20 cellular contexts compared by ENCODE assay signal in genomic region chr5:9726931-9727330, GRCh38.
DNase-seq lines count a peak whose midpoint lies in the region; ATAC-seq, FAIRE-seq and TF ChIP-seq lines count a peak whose summit lies in the region.
"Had no signal": no experiment of that assay in that cellular context is flagged by ENCODE, and none has a peak within 500 bp of the region (broad histone marks: within the 10 kb centered on the region; RNA-seq: fewer than 3 reads in every experiment).

No MANE protein-coding gene starts in this region.

- H3K4me1 ChIP-seq in PC-3 (ENCODE audit: insufficient read depth, low read length), result no peaks in the 10 kb centered on the region

- CTCF ChIA-PET in PC-3 (lab: Charles Lee), result no interaction called here
- CTCF ChIA-PET in activated naive CD4-positive, alpha-beta T cell treated with anti-CD3 and anti-CD28 coated beads for 36 hours (lab: Charles Lee), result no interaction called here

- H3K27me3 ChIP-seq in PC-3 (ENCODE audit: low read length) (no peaks in the 10 kb centered on the region), bronchial epithelial cell (ENCODE audit: control insufficient read depth, insufficient read depth, low read length) (no peaks in the 10 kb centered on the region)

- DNase-seq in PC-3 (peak; percentile 15), bronchial epithelial cell (ENCODE audit: low read depth) (peak; percentile 12), epithelial cell of prostate (ENCODE audit: low read depth, low spot score) (peak; percentile 20), kidney tubule cell (ENCODE audit: low spot score) (peak; percentile 64), kidney glomerular epithelial cell (lab: John Stamatoyannopoulos, UW) (no peak), progenitor cell of endocrine pancreas (ENCODE audit: low spot score, unreplicated experiment) (no peak)
- DNase-seq in activated naive CD4-positive, alpha-beta T cell treated with anti-CD3 and anti-CD28 coated beads for 36 hours, result no peak
- DNase-seq: C1 segment of cervical spinal cord; Calu3; CD4-positive, alpha-beta memory T cell; COR-L47; DMS53; DMS79 treated with DMSO at 0.1 percent for 48 hours; GF-D8; GM23248; H7; HCEC 1CT had no signal

- H3K36me3 Mint-ChIP-seq in activated naive CD4-positive, alpha-beta T cell treated with anti-CD3 and anti-CD28 coated beads for 36 hours (ENCODE audit: low read depth), result no peaks in the 10 kb centered on the region
- no peaks in the 10 kb centered on the region for H3K36me3 Mint-ChIP-seq in progenitor cell of endocrine pancreas (ENCODE audit: insufficient read depth)
- H3K36me3 Mint-ChIP-seq: CD4-positive, alpha-beta memory T cell had no signal

- H3K4me3 ChIP-seq in PC-3 (ENCODE audit: low read length) (no peak overlapping the region), bronchial epithelial cell (ENCODE audit: low read depth, low read length) (no peak overlapping the region)
- H3K4me3 ChIP-seq: GM23248 had no signal

- H3K4me3 Mint-ChIP-seq in activated naive CD4-positive, alpha-beta T cell treated with anti-CD3 and anti-CD28 coated beads for 36 hours, result no peak overlapping the region
- H3K4me3 Mint-ChIP-seq in progenitor cell of endocrine pancreas (ENCODE audit: low read depth), result no peak overlapping the region
- H3K4me3 Mint-ChIP-seq: CD4-positive, alpha-beta memory T cell had no signal

- H3K9me2 ChIP-seq in PC-3 (replicated peaks; ENCODE audit: low read length), result no peaks in the 10 kb centered on the region

- no TSS peak for BruUV-seq in PC-3 (replicated peaks; lab: Mats Ljungman, UMichigan)

- H3K27ac Mint-ChIP-seq in activated naive CD4-positive, alpha-beta T cell treated with anti-CD3 and anti-CD28 coated beads for 36 hours, result no peak overlapping the region
- no peak overlapping the region for H3K27ac Mint-ChIP-seq in progenitor cell of endocrine pancreas
- H3K27ac Mint-ChIP-seq: CD4-positive, alpha-beta memory T cell had no signal

- H3K36me3 ChIP-seq in PC-3 (ENCODE audit: low read depth, low read length), result no peaks in the 10 kb centered on the region
- H3K36me3 ChIP-seq in bronchial epithelial cell (ENCODE audit: control insufficient read depth, insufficient read depth, low read length), result no peaks in the 10 kb centered on the region

- H3K9me3 ChIP-seq in PC-3 (ENCODE audit: low read length), result no peaks in the 10 kb centered on the region

- no peak overlapping the region for H3K4me2 ChIP-seq in PC-3 (ENCODE audit: low read length)

- H3K9me3 Mint-ChIP-seq in activated naive CD4-positive, alpha-beta T cell treated with anti-CD3 and anti-CD28 coated beads for 36 hours, result peaks cover 3% of the 10 kb centered on the region
- no peaks in the 10 kb centered on the region for H3K9me3 Mint-ChIP-seq in progenitor cell of endocrine pancreas (ENCODE audit: low read depth)

- H3F3A ChIP-seq in PC-3 (ENCODE audit: low read length, unreplicated experiment), result no peaks in the 10 kb centered on the region

- no peak overlapping the region for H2AFZ ChIP-seq in PC-3 (ENCODE audit: low read length)
- H2AFZ ChIP-seq: GM23248 had no signal

- H3K27me3 Mint-ChIP-seq in activated naive CD4-positive, alpha-beta T cell treated with anti-CD3 and anti-CD28 coated beads for 36 hours (ENCODE audit: low read depth), result no peaks in the 10 kb centered on the region
- H3K27me3 Mint-ChIP-seq in progenitor cell of endocrine pancreas, result no peaks in the 10 kb centered on the region
- H3K27me3 Mint-ChIP-seq: CD4-positive, alpha-beta memory T cell had no signal

- H3K4me1 Mint-ChIP-seq in activated naive CD4-positive, alpha-beta T cell treated with anti-CD3 and anti-CD28 coated beads for 36 hours (ENCODE audit: low read depth), result no peaks in the 10 kb centered on the region
- peaks cover 4% of the 10 kb centered on the region for H3K4me1 Mint-ChIP-seq in progenitor cell of endocrine pancreas (ENCODE audit: low read depth)
- H3K4me1 Mint-ChIP-seq: CD4-positive, alpha-beta memory T cell had no signal

- H3K9ac ChIP-seq in PC-3 (ENCODE audit: low read length), result no peak overlapping the region
- H3K9ac ChIP-seq: GM23248 had no signal

- H3K27ac ChIP-seq in PC-3 (ENCODE audit: low read length) (no peak overlapping the region), epithelial cell of prostate (no peak overlapping the region)
- H3K27ac ChIP-seq: GM23248 had no signal

- no peaks in the 10 kb centered on the region for H4K20me1 ChIP-seq in PC-3 (ENCODE audit: low read length)

- ATAC-seq in PC-3 (no peak), GM18502 (IDR thresholded peaks at IDR 0.05; ENCODE audit: poor library complexity, unreplicated experiment) (no peak)

- TF ChIP-seq CTCF in PC-3 (conservative IDR thresholded peaks at IDR 0.05; ENCODE audit: low read depth, low read length), result no peak
- no peak for TF ChIP-seq CTCF in bronchial epithelial cell (IDR thresholded peaks at IDR 0.05; ENCODE audit: insufficient read depth, low read length, severe bottlenecking)
- no peak for TF ChIP-seq CTCF in progenitor cell of endocrine pancreas (IDR thresholded peaks at IDR 0.05; ENCODE audit: unreplicated experiment)

- FAIRE-seq in bronchial epithelial cell (lab: Jason Lieb, UNC), result no peak
- FAIRE-seq: GM12891, H1 had no signal

- H3K79me2 ChIP-seq in PC-3 (ENCODE audit: low read length), result no peaks in the 10 kb centered on the region

- intact Hi-C loops in PC-3 (cut with micrococcal nuclease), result no loop called here
- intact Hi-C loops in activated naive CD4-positive, alpha-beta T cell treated with anti-CD3 and anti-CD28 coated beads for 36 hours (cut with micrococcal nuclease), result no loop called here

- POLR2A ChIA-PET in PC-3 (lab: Charles Lee; ENCODE audit: unreplicated experiment), result no interaction called here

Comparison
In these comparisons a context has a peak if more than half of its experiments do, and no peak if none do; other contexts are left out.
1. DNase-seq: peak in PC-3 (single experiment), bronchial epithelial cell (single experiment), epithelial cell of prostate (single experiment) and kidney tubule cell (single experiment); none in kidney glomerular epithelial cell (single experiment), activated naive CD4-positive, alpha-beta T cell treated with anti-CD3 and anti-CD28 coated beads for 36 hours (single experiment) and progenitor cell of endocrine pancreas (single experiment).